ENCODE assay signal across 1 cellular context in the genomic region with DNA sequence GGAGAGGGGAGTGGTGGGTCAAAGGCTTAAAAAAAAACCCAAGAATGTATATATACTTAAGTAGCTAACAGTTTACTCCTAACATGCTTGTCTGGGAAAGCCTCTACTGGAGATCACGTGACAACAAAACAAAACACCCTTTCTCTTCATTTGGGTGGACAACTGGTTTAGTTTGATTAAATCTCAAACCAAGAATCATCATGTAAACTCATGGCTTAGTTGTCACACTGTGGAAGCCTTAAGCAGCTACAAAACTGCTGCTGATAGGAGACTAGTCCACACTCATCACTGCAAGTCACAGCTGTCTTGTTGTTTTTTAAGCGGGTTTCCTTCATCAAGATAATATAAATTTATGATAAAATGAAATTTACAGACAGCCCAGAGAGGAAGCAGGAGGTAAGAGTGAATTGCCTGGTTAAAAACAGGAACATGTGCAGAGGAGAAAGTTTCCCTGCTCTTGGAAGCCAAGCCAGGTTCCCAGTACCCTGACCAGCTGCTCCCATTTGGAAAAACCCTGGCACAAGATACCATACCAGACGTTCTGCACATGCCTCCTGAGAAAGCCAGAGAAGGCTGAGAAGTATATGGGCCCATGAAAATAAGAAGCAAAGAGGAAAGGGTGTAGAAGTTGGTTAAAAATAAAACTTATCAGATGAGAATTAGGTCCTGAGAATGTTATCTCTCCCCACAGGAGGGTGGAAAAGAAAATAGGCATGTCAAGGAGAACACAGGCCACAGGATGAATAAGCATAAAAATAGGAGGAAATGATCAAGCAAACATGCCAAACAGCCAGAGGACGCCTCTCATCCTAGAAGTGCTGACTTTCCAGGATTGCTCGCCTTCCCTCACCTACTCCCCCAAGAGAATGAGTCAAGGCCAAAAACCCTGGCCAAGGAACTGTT.
TF ChIP-seq lines count a peak whose summit lies in the region.

No MANE protein-coding gene starts in this region.

TF ChIP-seq in GM23338, 12 proteins besides CTCF, POLR2A, EP300 and RAD21 (continued from another document):
- TF ChIP-seq, protein P1, sequence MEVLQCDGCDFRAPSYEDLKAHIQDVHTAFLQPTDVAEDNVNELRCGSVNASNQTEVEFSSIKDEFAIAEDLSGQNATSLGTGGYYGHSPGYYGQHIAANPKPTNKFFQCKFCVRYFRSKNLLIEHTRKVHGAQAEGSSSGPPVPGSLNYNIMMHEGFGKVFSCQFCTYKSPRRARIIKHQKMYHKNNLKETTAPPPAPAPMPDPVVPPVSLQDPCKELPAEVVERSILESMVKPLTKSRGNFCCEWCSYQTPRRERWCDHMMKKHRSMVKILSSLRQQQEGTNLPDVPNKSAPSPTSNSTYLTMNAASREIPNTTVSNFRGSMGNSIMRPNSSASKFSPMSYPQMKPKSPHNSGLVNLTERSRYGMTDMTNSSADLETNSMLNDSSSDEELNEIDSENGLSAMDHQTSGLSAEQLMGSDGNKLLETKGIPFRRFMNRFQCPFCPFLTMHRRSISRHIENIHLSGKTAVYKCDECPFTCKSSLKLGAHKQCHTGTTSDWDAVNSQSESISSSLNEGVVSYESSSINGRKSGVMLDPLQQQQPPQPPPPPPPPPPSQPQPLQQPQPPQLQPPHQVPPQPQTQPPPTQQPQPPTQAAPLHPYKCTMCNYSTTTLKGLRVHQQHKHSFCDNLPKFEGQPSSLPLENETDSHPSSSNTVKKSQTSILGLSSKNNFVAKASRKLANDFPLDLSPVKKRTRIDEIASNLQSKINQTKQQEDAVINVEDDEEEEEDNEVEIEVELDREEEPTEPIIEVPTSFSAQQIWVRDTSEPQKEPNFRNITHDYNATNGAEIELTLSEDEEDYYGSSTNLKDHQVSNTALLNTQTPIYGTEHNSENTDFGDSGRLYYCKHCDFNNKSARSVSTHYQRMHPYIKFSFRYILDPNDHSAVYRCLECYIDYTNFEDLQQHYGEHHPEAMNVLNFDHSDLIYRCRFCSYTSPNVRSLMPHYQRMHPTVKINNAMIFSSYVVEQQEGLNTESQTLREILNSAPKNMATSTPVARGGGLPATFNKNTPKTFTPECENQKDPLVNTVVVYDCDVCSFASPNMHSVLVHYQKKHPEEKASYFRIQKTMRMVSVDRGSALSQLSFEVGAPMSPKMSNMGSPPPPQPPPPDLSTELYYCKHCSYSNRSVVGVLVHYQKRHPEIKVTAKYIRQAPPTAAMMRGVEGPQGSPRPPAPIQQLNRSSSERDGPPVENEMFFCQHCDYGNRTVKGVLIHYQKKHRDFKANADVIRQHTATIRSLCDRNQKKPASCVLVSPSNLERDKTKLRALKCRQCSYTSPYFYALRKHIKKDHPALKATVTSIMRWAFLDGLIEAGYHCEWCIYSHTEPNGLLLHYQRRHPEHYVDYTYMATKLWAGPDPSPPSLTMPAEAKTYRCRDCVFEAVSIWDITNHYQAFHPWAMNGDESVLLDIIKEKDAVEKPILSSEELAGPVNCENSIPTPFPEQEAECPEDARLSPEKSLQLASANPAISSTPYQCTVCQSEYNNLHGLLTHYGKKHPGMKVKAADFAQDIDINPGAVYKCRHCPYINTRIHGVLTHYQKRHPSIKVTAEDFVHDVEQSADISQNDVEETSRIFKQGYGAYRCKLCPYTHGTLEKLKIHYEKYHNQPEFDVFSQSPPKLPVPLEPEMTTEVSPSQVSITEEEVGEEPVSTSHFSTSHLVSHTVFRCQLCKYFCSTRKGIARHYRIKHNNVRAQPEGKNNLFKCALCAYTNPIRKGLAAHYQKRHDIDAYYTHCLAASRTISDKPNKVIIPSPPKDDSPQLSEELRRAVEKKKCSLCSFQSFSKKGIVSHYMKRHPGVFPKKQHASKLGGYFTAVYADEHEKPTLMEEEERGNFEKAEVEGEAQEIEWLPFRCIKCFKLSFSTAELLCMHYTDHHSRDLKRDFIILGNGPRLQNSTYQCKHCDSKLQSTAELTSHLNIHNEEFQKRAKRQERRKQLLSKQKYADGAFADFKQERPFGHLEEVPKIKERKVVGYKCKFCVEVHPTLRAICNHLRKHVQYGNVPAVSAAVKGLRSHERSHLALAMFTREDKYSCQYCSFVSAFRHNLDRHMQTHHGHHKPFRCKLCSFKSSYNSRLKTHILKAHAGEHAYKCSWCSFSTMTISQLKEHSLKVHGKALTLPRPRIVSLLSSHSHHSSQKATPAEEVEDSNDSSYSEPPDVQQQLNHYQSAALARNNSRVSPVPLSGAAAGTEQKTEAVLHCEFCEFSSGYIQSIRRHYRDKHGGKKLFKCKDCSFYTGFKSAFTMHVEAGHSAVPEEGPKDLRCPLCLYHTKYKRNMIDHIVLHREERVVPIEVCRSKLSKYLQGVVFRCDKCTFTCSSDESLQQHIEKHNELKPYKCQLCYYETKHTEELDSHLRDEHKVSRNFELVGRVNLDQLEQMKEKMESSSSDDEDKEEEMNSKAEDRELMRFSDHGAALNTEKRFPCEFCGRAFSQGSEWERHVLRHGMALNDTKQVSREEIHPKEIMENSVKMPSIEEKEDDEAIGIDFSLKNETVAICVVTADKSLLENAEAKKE (CRISPR knock-in tag; IDR thresholded peaks at IDR 0.05): no peak
- no peak for TF ChIP-seq ZNF114 (CRISPR knock-in tag; IDR thresholded peaks at IDR 0.05)
- TF ChIP-seq, protein P2, sequence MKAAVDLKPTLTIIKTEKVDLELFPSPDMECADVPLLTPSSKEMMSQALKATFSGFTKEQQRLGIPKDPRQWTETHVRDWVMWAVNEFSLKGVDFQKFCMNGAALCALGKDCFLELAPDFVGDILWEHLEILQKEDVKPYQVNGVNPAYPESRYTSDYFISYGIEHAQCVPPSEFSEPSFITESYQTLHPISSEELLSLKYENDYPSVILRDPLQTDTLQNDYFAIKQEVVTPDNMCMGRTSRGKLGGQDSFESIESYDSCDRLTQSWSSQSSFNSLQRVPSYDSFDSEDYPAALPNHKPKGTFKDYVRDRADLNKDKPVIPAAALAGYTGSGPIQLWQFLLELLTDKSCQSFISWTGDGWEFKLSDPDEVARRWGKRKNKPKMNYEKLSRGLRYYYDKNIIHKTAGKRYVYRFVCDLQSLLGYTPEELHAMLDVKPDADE (IDR thresholded peaks at IDR 0.05): no peak
